ENCODE assay signal across 8 cellular contexts in genomic region chr1:151165281-151165737, GRCh38. TPM values are rescaled to one million over a fixed set of nuclear protein-coding genes. Genes with fewer than 3 reads are reported as not detected.
DNase-seq lines count a peak whose midpoint lies in the region.

No MANE protein-coding gene starts in this region.

- peaks cover 13% of the 10 kb centered on the region for H3K36me3 ChIP-seq in rectal smooth muscle tissue (ENCODE audit: control insufficient read depth, insufficient read depth, low read length)

- no peaks in the 10 kb centered on the region for H3K9me3 Mint-ChIP-seq in activated CD4-positive, alpha-beta T cell treated with anti-CD3 and anti-CD28 coated beads, Interleukin-2, amount 10 ng/mL, durations not matched to agents 24 days and 14 days

- peaks cover 65% of the 10 kb centered on the region for H3K36me3 Mint-ChIP-seq in activated CD4-positive, alpha-beta T cell treated with anti-CD3 and anti-CD28 coated beads, Interleukin-2, amount 10 ng/mL, durations not matched to agents 24 days and 14 days (ENCODE audit: low read depth)

- DNase-seq in activated CD4-positive, alpha-beta T cell treated with anti-CD3 and anti-CD28 coated beads, Interleukin-2, amount 10 ng/mL, durations not matched to agents 24 days and 14 days, result no peak
- DNase-seq in activated CD4-positive, alpha-beta T cell treated with anti-CD3 and anti-CD28 coated beads for 1 hour, result no peak
- peak; percentile 68 for DNase-seq in NCI-H146 (lab: John Stamatoyannopoulos, UW)
- DNase-seq in hippocampal formation (lab: John Stamatoyannopoulos, UW), result peak; percentile 49 to 52
- no peak for DNase-seq in MV-4-11 (lab: John Stamatoyannopoulos, UW)
- DNase-seq in cerebellar nuclear complex (lab: John Stamatoyannopoulos, UW), result no peak

- H3K4me3 Mint-ChIP-seq in activated CD4-positive, alpha-beta T cell treated with anti-CD3 and anti-CD28 coated beads, Interleukin-2, amount 10 ng/mL, durations not matched to agents 24 days and 14 days, result peak overlapping the region; percentile 97

- peak overlapping the region; percentile 63 for H3K9ac ChIP-seq in rectal smooth muscle tissue (ENCODE audit: low read length)

- intact Hi-C loops in activated CD4-positive, alpha-beta T cell treated with anti-CD3 and anti-CD28 coated beads, Interleukin-2, amount 10 ng/mL, durations not matched to agents 24 days and 14 days (cut with micrococcal nuclease), result loop anchor here (1.0 kb wide), 1 partner anchor 9 kb away; the partner anchor contains the start of gene TNFAIP8L2

- H3K27me3 Mint-ChIP-seq in activated CD4-positive, alpha-beta T cell treated with anti-CD3 and anti-CD28 coated beads, Interleukin-2, amount 10 ng/mL, durations not matched to agents 24 days and 14 days, result no peaks in the 10 kb centered on the region

- H3K27ac Mint-ChIP-seq in activated CD4-positive, alpha-beta T cell treated with anti-CD3 and anti-CD28 coated beads, Interleukin-2, amount 10 ng/mL, durations not matched to agents 24 days and 14 days, result peak overlapping the region; percentile 91

- H3K4me1 Mint-ChIP-seq in activated CD4-positive, alpha-beta T cell treated with anti-CD3 and anti-CD28 coated beads, Interleukin-2, amount 10 ng/mL, durations not matched to agents 24 days and 14 days, result peaks cover 43% of the 10 kb centered on the region

- no peaks in the 10 kb centered on the region for H3K27me3 ChIP-seq in rectal smooth muscle tissue (ENCODE audit: control insufficient read depth, insufficient read depth, low read length)

- peaks cover 8% of the 10 kb centered on the region for H3K4me1 ChIP-seq in rectal smooth muscle tissue (ENCODE audit: control insufficient read depth, insufficient read depth, low read length)

- H3K4me3 ChIP-seq in rectal smooth muscle tissue (ENCODE audit: low read length), result peak overlapping the region; percentile 97

- H3K27ac ChIP-seq in angular gyrus (ENCODE audit: low read depth, low read length), result peak overlapping the region; percentile 98
- H3K27ac ChIP-seq in rectal smooth muscle tissue (ENCODE audit: low read depth, low read length), result peak overlapping the region; percentile 95

RNA-seq across cellular contexts. Expression of gene LYSMD1, which starts 0.4 kb away (rescaled TPM):
- 4.7 and 5.2 TPM in 2 replicates for total RNA-seq in activated CD4-positive, alpha-beta T cell treated with anti-CD3 and anti-CD28 coated beads, Interleukin-2, amount 10 ng/mL, durations not matched to agents 24 days and 14 days

RNA-seq across cellular contexts. Expression of gene SCNM1, which starts 0.6 kb away (rescaled TPM):
- total RNA-seq in activated CD4-positive, alpha-beta T cell treated with anti-CD3 and anti-CD28 coated beads, Interleukin-2, amount 10 ng/mL, durations not matched to agents 24 days and 14 days, result 96.7 and 100 TPM in 2 replicates

RNA-seq across cellular contexts. Expression of gene TNFAIP8L2, which starts 8.9 kb away (rescaled TPM):
- total RNA-seq in activated CD4-positive, alpha-beta T cell treated with anti-CD3 and anti-CD28 coated beads, Interleukin-2, amount 10 ng/mL, durations not matched to agents 24 days and 14 days, result 29.4 and 32.5 TPM in 2 replicates

RNA-seq across cellular contexts. Expression of gene TMOD4, which starts 10.5 kb away (rescaled TPM):
- total RNA-seq in activated CD4-positive, alpha-beta T cell treated with anti-CD3 and anti-CD28 coated beads, Interleukin-2, amount 10 ng/mL, durations not matched to agents 24 days and 14 days, result 1.3 and 1.8 TPM in 2 replicates

RNA-seq across cellular contexts. Expression of gene SEMA6C, which starts 18.9 kb away (rescaled TPM):
- 2.3 and 2.5 TPM in 2 replicates for total RNA-seq in activated CD4-positive, alpha-beta T cell treated with anti-CD3 and anti-CD28 coated beads, Interleukin-2, amount 10 ng/mL, durations not matched to agents 24 days and 14 days

Comparison
In these comparisons a context has a peak if more than half of its experiments do, and no peak if none do; other contexts are left out.
1. DNase-seq: peak in NCI-H146 (single experiment) and hippocampal formation (2 of 2); none in activated CD4-positive, alpha-beta T cell treated with anti-CD3 and anti-CD28 coated beads, Interleukin-2, amount 10 ng/mL, durations not matched to agents 24 days and 14 days (single experiment), activated CD4-positive, alpha-beta T cell treated with anti-CD3 and anti-CD28 coated beads for 1 hour (single experiment), MV-4-11 (single experiment) and cerebellar nuclear complex (0 of 2).